ENCODE assay signal across 18 cellular contexts in genomic region chr20:16054917-16055316, GRCh38.
"Had no signal": no experiment of that assay in that cellular context is flagged by ENCODE, and none has a peak within 500 bp of the region (broad histone marks: within the 10 kb centered on the region; RNA-seq: fewer than 3 reads in every experiment).

No MANE protein-coding gene starts in this region.

- H3K36me3 ChIP-seq: neutrophil, thyroid gland had no signal

- H3K27me3 ChIP-seq: foreskin keratinocyte, neutrophil, thyroid gland had no signal

- H3K4me3 ChIP-seq: thyroid gland had no signal

- H3K27ac ChIP-seq: foreskin keratinocyte, neutrophil, thyroid gland, VCaP had no signal

- ATAC-seq: activated CD8-positive, alpha-beta memory T cell treated with anti-CD3 and anti-CD28 coated beads, Interleukin-2, amount 10 ng/mL, durations not matched to agents 7 days and 5 days; effector memory CD8-positive, alpha-beta T cell; foreskin keratinocyte; left ventricle myocardium superior; natural killer cell; stimulated activated effector memory CD8-positive, alpha-beta T cell treated with anti-CD3 and anti-CD28 coated beads, Interleukin-12 subunit alpha, Interleukin-12 subunit beta, amount 100 ng/mL, for 72 hours had no signal

- H3K4me1 ChIP-seq: foreskin keratinocyte, thyroid gland had no signal

- DNase-seq: activated CD4-positive, alpha-beta memory T cell treated with anti-CD3 and anti-CD28 coated beads for 36 hours; activated CD8-positive, alpha-beta memory T cell treated with anti-CD3 and anti-CD28 coated beads, Interleukin-2, amount 10 ng/mL, durations not matched to agents 7 days and 5 days; activated naive CD4-positive, alpha-beta T cell treated with anti-CD3 and anti-CD28 coated beads, Interleukin-2, amount 50 U/mL, for 16 hours; activated T-cell treated with anti-CD3 and anti-CD28 coated beads, Interleukin-2, amount 50 U/mL, for 1 hour; dermis blood vessel endothelial cell; effector memory CD8-positive, alpha-beta T cell; foreskin keratinocyte; glutamatergic neuron; kidney glomerular epithelial cell; left ventricle myocardium superior; natural killer cell; posterior cingulate gyrus; retina; stimulated activated CD4-positive, alpha-beta T cell treated with anti-CD3 and anti-CD28 coated beads, Interleukin-12 subunit alpha, Interleukin-12 subunit beta, amount 100 ng/mL, for 4 hours; thyroid gland had no signal

- H3K9me3 ChIP-seq: neutrophil, thyroid gland had no signal
